In genomic region chr10:133422821-133423771, GRCh38 we compare ENCODE assay signal across 10 cellular contexts. TPM values are rescaled to one million over a fixed set of nuclear protein-coding genes. Genes with fewer than 3 reads are reported as not detected.
A peak's percentile ranks its signal among the peaks of the same experiment; 100 is the strongest.
DNase-seq lines count a peak whose midpoint lies in the region; ATAC-seq, FAIRE-seq and TF ChIP-seq lines count a peak whose summit lies in the region.
"Had no signal": no experiment of that assay in that cellular context is flagged by ENCODE, and none has a peak within 500 bp of the region (broad histone marks: within the 10 kb centered on the region; RNA-seq: fewer than 3 reads in every experiment).

No MANE protein-coding gene starts in this region.

- H3K36me3 ChIP-seq in right atrium auricular region (peaks cover 24% of the 10 kb centered on the region), prostate gland (no peaks in the 10 kb centered on the region), BE2C (no peaks in the 10 kb centered on the region; the same call in 1 of the 2 replicates), vagina (peaks cover 0 to 4% of the 10 kb centered on the region in 2 donors)

- peaks cover 6% of the 10 kb centered on the region for H3K36me3 Mint-ChIP-seq in T-cell

- H3K27me3 Mint-ChIP-seq in T-cell: peaks cover 0 to 10% of the 10 kb centered on the region in 2 donors

- no peaks in the 10 kb centered on the region for H3K27me3 ChIP-seq in right atrium auricular region
- H3K27me3 ChIP-seq in prostate gland (replicated peaks; ENCODE audit: insufficient read depth): no peaks in the 10 kb centered on the region
- peaks cover 10% of the 10 kb centered on the region for H3K27me3 ChIP-seq in BE2C
- H3K27me3 ChIP-seq in vagina: no peaks in the 10 kb centered on the region

- peaks cover 0 to 6% (median 0%) of the 10 kb centered on the region in 3 donors for H3K4me1 Mint-ChIP-seq in T-cell

- H3K4me3 ChIP-seq in right atrium auricular region: peak overlapping the region in 1 of 2 donors; percentile 25
- no peak overlapping the region for H3K4me3 ChIP-seq in prostate gland
- H3K4me3 ChIP-seq in BE2C (ENCODE audit: low read depth, low read length): no peak overlapping the region
- H3K4me3 ChIP-seq in vagina: peak overlapping the region in 1 of 2 donors; percentile 19

- H3K27ac Mint-ChIP-seq in T-cell: no peak overlapping the region

- H3K4me1 ChIP-seq in right atrium auricular region (peaks cover 0 to 4% of the 10 kb centered on the region in 2 donors), prostate gland (replicated peaks) (no peaks in the 10 kb centered on the region), BE2C (no peaks in the 10 kb centered on the region), vagina (no peaks in the 10 kb centered on the region)

- CTCF ChIA-PET in T-cell (lab: Charles Lee): no interaction called here

- ATAC-seq in T-cell (replicated peaks in 1 of 4) (peak; percentile 30 to 56 (median 48)), HG02981 (IDR thresholded peaks at IDR 0.05; ENCODE audit: unreplicated experiment) (no peak), GM18511 (IDR thresholded peaks at IDR 0.05; ENCODE audit: unreplicated experiment) (no peak)

- POLR2A ChIA-PET in T-cell (lab: Charles Lee): no interaction called here

- no peaks in the 10 kb centered on the region for H3K9me3 ChIP-seq in right atrium auricular region
- H3K9me3 ChIP-seq in prostate gland: no peaks in the 10 kb centered on the region
- H3K9me3 ChIP-seq in BE2C: no peaks in the 10 kb centered on the region
- no peaks in the 10 kb centered on the region for H3K9me3 ChIP-seq in vagina
- H3K9me3 ChIP-seq: sigmoid colon had no signal

- no peak for FAIRE-seq in GM19239 (lab: Jason Lieb, UNC)

- H3K27ac ChIP-seq in right atrium auricular region (no peak overlapping the region), prostate gland (no peak overlapping the region), vagina (no peak overlapping the region)
- H3K27ac ChIP-seq: sigmoid colon had no signal

- DNase-seq in GM19239 (ENCODE audit: insufficient read length, low spot score) (peak; percentile 38), T-cell (no peak), right atrium auricular region (ENCODE audit: low spot score) (peak; percentile 52), prostate gland (ENCODE audit: low spot score) (peak; percentile 3), BE2C (no peak), vagina (ENCODE audit: extremely low spot score in 2 of 2) (no peak)
- DNase-seq: activated CD4-positive, alpha-beta T cell treated with anti-CD3 and anti-CD28 coated beads for 4 hours; sigmoid colon had no signal

- peak overlapping the region in 2 of 3 donors; percentile 21 to 67 for H3K4me3 Mint-ChIP-seq in T-cell

- TF ChIP-seq POLR2A in prostate gland (IDR thresholded peaks at IDR 0.05) (no peak), vagina (IDR thresholded peaks at IDR 0.05) (no peak)

- peaks cover 0 to under 1% (median 0%) of the 10 kb centered on the region in 3 donors for H3K9me3 Mint-ChIP-seq in T-cell

- 24% methylated on average over 35 of the region's 88 CpGs for WGBS in prostate gland

- intact Hi-C loops in prostate gland (cut with DNase I) (no loop called here), vagina (cut with DNase I) (no loop called here)

- TF ChIP-seq CTCF in right atrium auricular region (IDR thresholded peaks at IDR 0.05) (no peak), prostate gland (IDR thresholded peaks at IDR 0.05) (no peak), BE2C (IDR thresholded peaks at IDR 0.05; ENCODE audit: low read depth, low read length) (no peak), vagina (IDR thresholded peaks at IDR 0.05) (no peak)

RNA-seq across cellular contexts. Expression of gene SPRN, which starts 1.3 kb away (rescaled TPM):
- total RNA-seq in T-cell: under 1 TPM in 2 of 5 donors, not detected in 3; 0.06 to 0.12 TPM
- not detected for total RNA-seq in right atrium auricular region
- 1 to 10 TPM in 1 of 2 donors, under 1 TPM in 1; 0.09 to 1.2 TPM for total RNA-seq in prostate gland
- polyA plus RNA-seq in BE2C (2012; ENCODE audit: insufficient read depth, insufficient read length, low read depth): 8.7 TPM
- total RNA-seq in vagina: not detected

RNA-seq across cellular contexts. Expression of gene MTG1, which starts 29.1 kb away (rescaled TPM):
- total RNA-seq in T-cell (10 to 100 TPM; 46.7 to 79.3 (median 69.4) TPM), right atrium auricular region (10 to 100 TPM in 1 of 2 donors, 1 to 10 TPM in 1; 9.9 to 15.1 TPM), prostate gland (10 to 100 TPM; 26.8 to 67.4 TPM), vagina (57.5 TPM)
- 87.1 TPM for polyA plus RNA-seq in BE2C (2012; ENCODE audit: insufficient read depth, insufficient read length, low read depth)

RNA-seq across cellular contexts. Expression of gene SCART1, which starts 30.6 kb away (rescaled TPM):
- total RNA-seq in T-cell (10 to 100 TPM in 3 of 5 donors, 1 to 10 TPM in 2; 5.9 to 13.0 (median 12.1) TPM), right atrium auricular region (under 1 TPM; 0.22 to 0.24 TPM), prostate gland (10 to 100 TPM in 1 of 2 donors, 1 to 10 TPM in 1; 2.2 to 10.1 TPM), vagina (1.5 TPM)
- polyA plus RNA-seq in BE2C (2012; ENCODE audit: insufficient read depth, insufficient read length, low read depth): 24.8 TPM

RNA-seq across cellular contexts. Expression of gene PAOX, which starts 44.0 kb away (rescaled TPM):
- total RNA-seq in T-cell: 10 to 100 TPM in 3 of 5 donors, 1 to 10 TPM in 2; 4.3 to 20.0 (median 14.5) TPM
- total RNA-seq in right atrium auricular region: 1 to 10 TPM; 2.4 to 3.5 TPM
- total RNA-seq in prostate gland: 10 to 100 TPM; 17.5 to 20.2 TPM
- 1.4 TPM for polyA plus RNA-seq in BE2C (2012; ENCODE audit: insufficient read depth, insufficient read length, low read depth)
- 16.9 TPM for total RNA-seq in vagina

RNA-seq across cellular contexts. Expression of gene ECHS1, which starts 49.9 kb away (rescaled TPM):
- 10 to 100 TPM; 17.6 to 31.7 (median 27.2) TPM for total RNA-seq in T-cell
- 100 to 1,000 TPM in 1 of 2 donors, 10 to 100 TPM in 1; 89.8 to 146 TPM for total RNA-seq in right atrium auricular region
- total RNA-seq in prostate gland: 100 to 1,000 TPM; 112 to 126 TPM
- polyA plus RNA-seq in BE2C (2012; ENCODE audit: insufficient read depth, insufficient read length, low read depth): 102 TPM
- total RNA-seq in vagina: 45.4 TPM

Comparison
In these comparisons a context has a peak if more than half of its experiments do, and no peak if none do; other contexts are left out.
1. DNase-seq: peak in GM19239 (single experiment), right atrium auricular region (single experiment) and prostate gland (single experiment); none in T-cell (0 of 34), BE2C (single experiment) and vagina (0 of 2).
2. ATAC-seq: peak in T-cell (4 of 4); none in HG02981 (single experiment) and GM18511 (single experiment).